17 cellular contexts compared by ENCODE assay signal in the genomic region with DNA sequence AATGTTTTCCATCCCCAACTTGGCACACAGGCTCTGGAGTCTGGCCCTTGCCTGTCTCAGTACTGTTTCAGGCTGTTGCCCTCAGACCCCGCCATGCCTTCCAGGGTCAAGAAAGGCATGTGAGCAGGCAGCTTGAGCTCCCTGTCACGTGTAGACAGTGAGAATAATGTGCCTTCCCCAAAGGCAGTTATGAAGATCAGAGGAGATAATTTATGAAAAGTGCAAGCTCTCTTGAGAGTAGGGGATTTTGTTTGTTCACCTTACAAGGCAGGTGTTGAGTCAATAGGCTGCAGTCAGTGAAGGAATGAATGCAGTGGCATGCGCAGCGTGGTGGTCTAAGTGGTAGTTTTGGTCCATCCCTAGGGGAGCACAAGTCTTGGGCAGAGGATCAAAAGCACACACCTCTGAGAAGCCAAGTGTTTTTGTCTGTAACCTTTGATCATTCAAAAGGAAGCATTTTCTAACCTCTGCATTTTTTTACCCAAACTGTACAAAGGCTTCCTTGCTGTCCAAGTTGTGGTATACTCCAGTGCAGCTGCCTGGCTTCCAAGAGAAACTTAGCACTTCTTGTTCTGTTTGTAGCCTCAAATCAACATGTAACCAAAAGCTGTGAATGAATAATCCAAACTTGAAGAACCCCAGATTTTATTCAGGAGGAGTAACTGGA. TPM values are rescaled to one million over a fixed set of nuclear protein-coding genes. Genes with fewer than 3 reads are reported as not detected.
DNase-seq lines count a peak whose midpoint lies in the region; ATAC-seq and TF ChIP-seq lines count a peak whose summit lies in the region.
"Had no signal": no experiment of that assay in that cellular context is flagged by ENCODE, and none has a peak within 500 bp of the region (broad histone marks: within the 10 kb centered on the region; RNA-seq: fewer than 3 reads in every experiment).

No MANE protein-coding gene starts in this region.

- H2AK5ac ChIP-seq in IMR-90 (ENCODE audit: low read depth, low read length) = no peak overlapping the region

- H3K23ac ChIP-seq in IMR-90 (ENCODE audit: low read depth, low read length) = no peak overlapping the region

- H2AK9ac ChIP-seq in IMR-90 (replicated peaks; ENCODE audit: low read depth, low read length, poor library complexity) = no peak overlapping the region

- H3K4me1 Mint-ChIP-seq in activated naive CD4-positive, alpha-beta T cell treated with anti-CD3 and anti-CD28 coated beads, Interleukin-2, amount 10 ng/mL, durations not matched to agents 7 days and 5 days = peaks cover 20% of the 10 kb centered on the region

- in situ Hi-C loops in IMR-90 (cut with MboI; ENCODE audit: low sequenced_read_pairs) = no loop called here
- in situ Hi-C loops in gastrocnemius medialis (cut with MboI; ENCODE audit: low sequenced_read_pairs in 4 of 4) = no loop called here

- H3K36me3 ChIP-seq in IMR-90 (ENCODE audit: control insufficient read depth, insufficient read depth, low read length) (no peaks in the 10 kb centered on the region), gastrocnemius medialis (no peaks in the 10 kb centered on the region)
- H3K36me3 ChIP-seq: left lung had no signal

- no peak overlapping the region for H3K4ac ChIP-seq in IMR-90 (ENCODE audit: low read depth, low read length)

- no peak for TF ChIP-seq POLR2A in IMR-90 (IDR thresholded peaks at IDR 0.05; ENCODE audit: low read depth, low read length)
- TF ChIP-seq POLR2A in gastrocnemius medialis (IDR thresholded peaks at IDR 0.05) = no peak

- H4K8ac ChIP-seq in IMR-90 (ENCODE audit: low read depth in 2 of 2, low read length in 2 of 2) = no peak overlapping the region

- no peak overlapping the region for H3K9ac ChIP-seq in IMR-90 (ENCODE audit: low read depth, low read length)

- peak overlapping the region; percentile 17 for H3K27ac Mint-ChIP-seq in activated naive CD4-positive, alpha-beta T cell treated with anti-CD3 and anti-CD28 coated beads, Interleukin-2, amount 10 ng/mL, durations not matched to agents 7 days and 5 days
- H3K27ac Mint-ChIP-seq: WTC11 had no signal

- DNase-seq in activated naive CD4-positive, alpha-beta T cell treated with anti-CD3 and anti-CD28 coated beads, Interleukin-2, amount 10 ng/mL, durations not matched to agents 7 days and 5 days = no peak
- DNase-seq in activated naive CD4-positive, alpha-beta T cell (lab: John Stamatoyannopoulos, UW) = no peak
- DNase-seq in IMR-90 = no peak
- no peak for DNase-seq in gastrocnemius medialis
- DNase-seq in NCI-H2081 (lab: John Stamatoyannopoulos, UW) = no peak
- DNase-seq in COLO829 (ENCODE audit: low spot score) = no peak
- DNase-seq in SHP77 (lab: John Stamatoyannopoulos, UW) = no peak
- DNase-seq: Caco-2; left lung; MM.1S; NCI-H2029 treated with DMSO at 0.1 percent for 48 hours; posterior cingulate gyrus; stimulated activated CD4-positive, alpha-beta T cell treated with anti-CD3 and anti-CD28 coated beads, Interleukin-12 subunit alpha, Interleukin-12 subunit beta, amount 100 ng/mL, for 4 hours; SW 1271 had no signal

- no peaks in the 10 kb centered on the region for H3K27me3 Mint-ChIP-seq in activated naive CD4-positive, alpha-beta T cell treated with anti-CD3 and anti-CD28 coated beads, Interleukin-2, amount 10 ng/mL, durations not matched to agents 7 days and 5 days
- H3K27me3 Mint-ChIP-seq: central memory CD8-positive, alpha-beta T cell had no signal

- no peak overlapping the region for H3K4me3 Mint-ChIP-seq in activated naive CD4-positive, alpha-beta T cell treated with anti-CD3 and anti-CD28 coated beads, Interleukin-2, amount 10 ng/mL, durations not matched to agents 7 days and 5 days
- H3K4me3 Mint-ChIP-seq: central memory CD8-positive, alpha-beta T cell; WTC11 had no signal

- POLR2A ChIA-PET in IMR-90 (lab: Charles Lee; ENCODE audit: unreplicated experiment) = interaction anchor here (0.7 kb wide), 1 partner anchor 8 kb away, joined by 5 read pairs; no protein-coding TSS in a partner anchor

- H3K4me3 ChIP-seq in IMR-90 (ENCODE audit: insufficient read depth, low read depth, low read length) = no peak overlapping the region
- no peak overlapping the region for H3K4me3 ChIP-seq in gastrocnemius medialis
- H3K4me3 ChIP-seq: left lung had no signal

- H3K36me3 Mint-ChIP-seq in activated naive CD4-positive, alpha-beta T cell treated with anti-CD3 and anti-CD28 coated beads, Interleukin-2, amount 10 ng/mL, durations not matched to agents 7 days and 5 days = peaks cover 32% of the 10 kb centered on the region

- no TSS peak for BruUV-seq in IMR-90 (replicated peaks; lab: Mats Ljungman, UMichigan)

- H3K79me1 ChIP-seq in IMR-90 (ENCODE audit: low read depth in 1 of 2, low read length in 2 of 2) = peaks cover 0 to 4% of the 10 kb centered on the region in 2 experiments; a peak in 2 of 4 replicates

- intact Hi-C loops in IMR-90 (cut with micrococcal nuclease) = no loop called here
- intact Hi-C loops in gastrocnemius medialis (cut with DNase I; ENCODE audit: low total_unique reads) = no loop called here

- no peaks in the 10 kb centered on the region for H3K9me3 Mint-ChIP-seq in activated naive CD4-positive, alpha-beta T cell treated with anti-CD3 and anti-CD28 coated beads, Interleukin-2, amount 10 ng/mL, durations not matched to agents 7 days and 5 days
- H3K9me3 Mint-ChIP-seq: central memory CD8-positive, alpha-beta T cell had no signal

- peak; percentile 17 for ATAC-seq in GM19468 (IDR thresholded peaks at IDR 0.05; ENCODE audit: extremely low read depth, unreplicated experiment)
- ATAC-seq in IMR-90 (ENCODE audit: low read depth) = peak; percentile 18; the same call in 1 of the 2 replicates
- ATAC-seq in gastrocnemius medialis = no peak
- ATAC-seq: left lung had no signal

- H3K9me3 ChIP-seq in IMR-90 (ENCODE audit: control insufficient read depth, insufficient read depth, low read length) (no peaks in the 10 kb centered on the region), gastrocnemius medialis (no peaks in the 10 kb centered on the region)
- H3K9me3 ChIP-seq: Caco-2, left lung had no signal

- H3K27me3 ChIP-seq in IMR-90 (ENCODE audit: control insufficient read depth, insufficient read depth, low read length) (no peaks in the 10 kb centered on the region), gastrocnemius medialis (no peaks in the 10 kb centered on the region)
- H3K27me3 ChIP-seq: left lung had no signal

- H4K20me1 ChIP-seq in IMR-90 (ENCODE audit: insufficient read depth, low read length) = no peaks in the 10 kb centered on the region

- CTCF ChIA-PET in activated naive CD4-positive, alpha-beta T cell treated with anti-CD3 and anti-CD28 coated beads, Interleukin-2, amount 10 ng/mL, durations not matched to agents 7 days and 5 days (lab: Charles Lee) = interaction anchor here (1.0 to 1.2 kb wide), 2 partner anchors 12 to 15 kb away, joined by 3 read pairs; no protein-coding TSS in a partner anchor
- CTCF ChIA-PET in IMR-90 (lab: Yijun Ruan, JAX) = no interaction called here

- no peak overlapping the region for H3K56ac ChIP-seq in IMR-90 (ENCODE audit: extremely low read depth, insufficient read depth, low read length)

- dilution Hi-C loops in IMR-90 (cut with HindIII; ENCODE audit: low sequenced_read_pairs, unreplicated experiment) = no loop called here

- TF ChIP-seq RAD21 in IMR-90 (IDR thresholded peaks at IDR 0.05; ENCODE audit: low read length) = no peak

- no peak overlapping the region for H2AFZ ChIP-seq in IMR-90 (replicated peaks; ENCODE audit: low read length, poor library complexity)

- H2BK120ac ChIP-seq in IMR-90 (ENCODE audit: low read depth, low read length) = no peak overlapping the region

- no CpG with 5 or more reads among the region's 4 CpGs for WGBS in IMR-90 (ENCODE audit: extremely low coverage in 2 of 2, insufficient read length in 1 of 2), 2 experiments

- no peak overlapping the region for H3K14ac ChIP-seq in IMR-90 (replicated peaks; ENCODE audit: low read depth, low read length)

- TF ChIP-seq CTCF in IMR-90 (conservative IDR thresholded peaks at IDR 0.05; ENCODE audit: low read depth, low read length) (no peak), gastrocnemius medialis (IDR thresholded peaks at IDR 0.05 in 4 of 5, conservative IDR thresholded peaks at IDR 0.05 in 1 of 5) (no peak)

- no peak overlapping the region for H4K91ac ChIP-seq in IMR-90 (ENCODE audit: insufficient read depth, low read depth, low read length)

- H3K4me1 ChIP-seq in IMR-90 (ENCODE audit: control insufficient read depth, insufficient read depth, low read length) (peaks cover 5% of the 10 kb centered on the region; the same call in 1 of the 2 replicates), gastrocnemius medialis (peaks cover 65 to 78% of the 10 kb centered on the region in 2 donors)
- H3K4me1 ChIP-seq: Caco-2 had no signal

- H4K5ac ChIP-seq in IMR-90 (ENCODE audit: low read depth, low read length) = no peak overlapping the region

- peaks cover 4% of the 10 kb centered on the region; the same call in 1 of the 2 replicates for H3K9me1 ChIP-seq in IMR-90 (ENCODE audit: insufficient read depth, low read length)

- no peak overlapping the region for H2BK15ac ChIP-seq in IMR-90 (ENCODE audit: low read depth, low read length)

- no peak overlapping the region for H3K18ac ChIP-seq in IMR-90 (ENCODE audit: low read depth, low read length)

- no peak overlapping the region for H2BK20ac ChIP-seq in IMR-90 (ENCODE audit: low read depth, low read length)

- H2BK5ac ChIP-seq in IMR-90 (ENCODE audit: low read depth, low read length, poor library complexity, severe bottlenecking) = no peak overlapping the region

- H3K27ac ChIP-seq in IMR-90 (ENCODE audit: insufficient read depth, low read length) (no peak overlapping the region), gastrocnemius medialis (peak overlapping the region; percentile 80 to 96 (median 88))
- H3K27ac ChIP-seq: left lung had no signal

- no peak overlapping the region for H3K4me2 ChIP-seq in IMR-90 (ENCODE audit: low read depth, low read length)

TF ChIP-seq in IMR-90, 13 proteins besides CTCF, POLR2A, EP300 and RAD21 (continues in another document):
- TF ChIP-seq RFX5 (IDR thresholded peaks at IDR 0.05; ENCODE audit: low read depth, low read length) = no peak
- no peak for TF ChIP-seq CEBPB (IDR thresholded peaks at IDR 0.05; ENCODE audit: low read depth, low read length)
- TF ChIP-seq, protein P1, sequence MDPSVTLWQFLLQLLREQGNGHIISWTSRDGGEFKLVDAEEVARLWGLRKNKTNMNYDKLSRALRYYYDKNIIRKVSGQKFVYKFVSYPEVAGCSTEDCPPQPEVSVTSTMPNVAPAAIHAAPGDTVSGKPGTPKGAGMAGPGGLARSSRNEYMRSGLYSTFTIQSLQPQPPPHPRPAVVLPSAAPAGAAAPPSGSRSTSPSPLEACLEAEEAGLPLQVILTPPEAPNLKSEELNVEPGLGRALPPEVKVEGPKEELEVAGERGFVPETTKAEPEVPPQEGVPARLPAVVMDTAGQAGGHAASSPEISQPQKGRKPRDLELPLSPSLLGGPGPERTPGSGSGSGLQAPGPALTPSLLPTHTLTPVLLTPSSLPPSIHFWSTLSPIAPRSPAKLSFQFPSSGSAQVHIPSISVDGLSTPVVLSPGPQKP (IDR thresholded peaks at IDR 0.05; ENCODE audit: borderline replicate concordance, low read depth, low read length) = no peak

RNA-seq across cellular contexts. Expression of a gene that starts 14.4 kb away (rescaled TPM):
- total RNA-seq in IMR-90 (2012; rRNA removed) (6.7 and 6.8 TPM in 2 replicates), gastrocnemius medialis (100 to 1,000 TPM in 2 of 4 donors, 10 to 100 TPM in 2; 78.0 to 137 (median 105) TPM)
- 21.1 and 22.6 TPM in 2 replicates for polyA plus RNA-seq in IMR-90 (2012; rRNA removed)
- polyA plus RNA-seq in IMR-90 (2012; cell fraction: cytosol; rRNA removed) = 16.1 and 24.5 TPM in 2 replicates
- polyA plus RNA-seq in IMR-90 (2012; cell fraction: nucleus; rRNA removed; ENCODE audit: low replicate concordance) = 13.3 and 33.5 TPM in 2 replicates

Comparison
In these comparisons a context has a peak if more than half of its experiments do, and no peak if none do; other contexts are left out.
1. ATAC-seq: peak in GM19468 (single experiment) and IMR-90 (single experiment); none in gastrocnemius medialis (0 of 2).
2. RNA of a gene that starts 14.4 kb away (total RNA-seq): 78.0 to 137 TPM in gastrocnemius medialis; 6.7 to 6.8 TPM in IMR-90; every median in the first group is over 10 times any median in the second.